ENCODE assay signal across 8 cellular contexts in genomic region chr1:143971924-143972700, GRCh38. TPM values are rescaled to one million over a fixed set of nuclear protein-coding genes. Genes with fewer than 3 reads are reported as not detected.
DNase-seq lines count a peak whose midpoint lies in the region; ATAC-seq, FAIRE-seq and TF ChIP-seq lines count a peak whose summit lies in the region.
"Not testable (repeated sequence)": the region's sequence is repeated elsewhere in the genome, so short reads cannot be mapped to it uniquely, and the experiment has no call there.

Gene FAM72C, minus strand, starts transcription at chr1:143971986. Its CDS starts 845 bp downstream, at chr1:143971141.

- H3K4me3 ChIP-seq in A549, K562: not testable (repeated sequence)

- TF ChIP-seq POLR2A in A549 (IDR thresholded peaks at IDR 0.05; ENCODE audit: low read length); K562 (conservative IDR thresholded peaks at IDR 0.05): not testable (repeated sequence)

- no CpG with 5 or more reads among the region's 48 CpGs for WGBS in A549 (ENCODE audit: missing lambda C conversion rate)
- no CpG with 5 or more reads among the region's 48 CpGs for WGBS in K562 (ENCODE audit: insufficient coverage, low coverage, missing lambda C conversion rate)

- not testable (repeated sequence) for H3K36me3 ChIP-seq in K562 (ENCODE audit: control insufficient read depth, insufficient read depth, low read length)

- not testable (repeated sequence) for DNase-seq in A549 (ENCODE audit: low read depth in 1 of 2, low spot score in 1 of 2); K562 (ENCODE audit: extremely low read depth in 1 of 4, low spot score in 3 of 4); naive B cell

- POLR2A ChIA-PET in A549 (lab: Yijun Ruan, JAX); K562 (lab: Yijun Ruan, JAX): not testable (repeated sequence)

- not testable (repeated sequence) for H4K20me1 ChIP-seq in K562 (replicated peaks; ENCODE audit: control insufficient read depth, insufficient read depth, low read length)

- not testable (repeated sequence) for H3K79me2 ChIP-seq in K562 (ENCODE audit: control insufficient read depth, insufficient read depth, low read length)

- H3K9me1 ChIP-seq in K562 (ENCODE audit: control insufficient read depth, insufficient read depth, low read length), result not testable (repeated sequence)

- not testable (repeated sequence) for TF ChIP-seq RAD21 in A549 (conservative IDR thresholded peaks at IDR 0.05 in 1 of 2, IDR thresholded peaks at IDR 0.05 in 1 of 2); K562 (CRISPR knock-in tag; conservative IDR thresholded peaks at IDR 0.05 in 1 of 2, IDR thresholded peaks at IDR 0.05 in 1 of 2)

- not testable (repeated sequence) for BruUV-seq in K562 (replicated peaks; lab: Mats Ljungman, UMichigan)

- not testable (repeated sequence) for FAIRE-seq in A549 (lab: Jason Lieb, UNC); K562 (lab: Jason Lieb, UNC)

- H3K27me3 ChIP-seq in K562 (ENCODE audit: control insufficient read depth in 2 of 2, insufficient read depth in 2 of 2, low read length in 2 of 2), result not testable (repeated sequence)

- not testable (repeated sequence) for H3K36me3 Mint-ChIP-seq in naive B cell

- H3K4me1 Mint-ChIP-seq in naive B cell, result not testable (repeated sequence)

- not testable (repeated sequence) for H2AFZ ChIP-seq in K562 (ENCODE audit: low read depth, low read length)

- CTCF ChIA-PET in A549 (lab: Yijun Ruan, JAX); K562 (lab: Yijun Ruan, JAX; ENCODE audit: low intra/inter-chr PET ratio): not testable (repeated sequence)

- in situ Hi-C loops in K562 (cut with MboI), result not testable (repeated sequence)

- TF ChIP-seq CTCF in A549 (IDR thresholded peaks at IDR 0.05); K562 (IDR thresholded peaks at IDR 0.05 in 2 of 3, conservative IDR thresholded peaks at IDR 0.05 in 1 of 3; ENCODE audit: insufficient read depth in 2 of 3, low read depth in 1 of 3, low read length in 3 of 3): not testable (repeated sequence)

- TF ChIP-seq EP300 in A549 (IDR thresholded peaks at IDR 0.05); K562 (IDR thresholded peaks at IDR 0.05; ENCODE audit: low read length): not testable (repeated sequence)

- H3K27ac ChIP-seq in A549; K562 (ENCODE audit: extremely low read depth, low read depth, low read length): not testable (repeated sequence)

- not testable (repeated sequence) for H3K27me3 Mint-ChIP-seq in naive B cell

- H3K9ac ChIP-seq in K562 (ENCODE audit: insufficient read depth in 1 of 2, low read depth in 2 of 2, low read length in 2 of 2), result not testable (repeated sequence)

- H3K4me2 ChIP-seq in A549; K562 (ENCODE audit: insufficient read depth, low read length): not testable (repeated sequence)

- H3K9me3 ChIP-seq in A549; K562 (replicated peaks; ENCODE audit: control insufficient read depth, insufficient read depth, low read depth, low read length): not testable (repeated sequence)

- not testable (repeated sequence) for H3K4me3 Mint-ChIP-seq in naive B cell

- H3K27ac Mint-ChIP-seq in naive B cell, result not testable (repeated sequence)

- H3K9me3 Mint-ChIP-seq in naive B cell, result not testable (repeated sequence)

- peak; percentile 72 to 88 for ATAC-seq in A549
- peak; percentile 82 for ATAC-seq in GM19023 (IDR thresholded peaks at IDR 0.05; ENCODE audit: unreplicated experiment)
- peak; percentile 84 for ATAC-seq in GM21528 (IDR thresholded peaks at IDR 0.05; ENCODE audit: low FRiP score, unreplicated experiment)
- peak; percentile 86 for ATAC-seq in HG02885 (IDR thresholded peaks at IDR 0.05; ENCODE audit: poor library complexity, unreplicated experiment)
- ATAC-seq in HG03378 (IDR thresholded peaks at IDR 0.05; ENCODE audit: unreplicated experiment), result peak; percentile 89
- peak; percentile 87 for ATAC-seq in K562
- ATAC-seq in naive B cell (ENCODE audit: low read depth in 2 of 2), result peak; percentile 76 to 80

- H3K4me1 ChIP-seq in A549; K562 (replicated peaks in 1 of 2; ENCODE audit: control insufficient read depth in 2 of 2, insufficient read depth in 2 of 2, low read length in 2 of 2): not testable (repeated sequence)

- intact Hi-C loops in T-helper 1 cell treated with Interleukin-12 subunit alpha and Interleukin-12 subunit beta and Interleukin-4 antibody, amounts not matched to agents 30 ng/mL and 1 ng/mL, for 36 hours (cut with micrococcal nuclease); K562 (cut with micrococcal nuclease): not testable (repeated sequence)

RNA-seq across cellular contexts. Expression of gene FAM72C, which starts in this region (rescaled TPM):
- polyA plus RNA-seq in A549 (2011; rRNA removed) (12.3 and 15.3 TPM in 2 replicates), A549 (2017; fragmentation: RNase III; extraction: RNeasy Plus Mini Kit Qiagen cat#74134 plus additional on column Dnase treatment) (9.6 to 11.5 TPM (median 10.9 TPM) in 3 replicates), K562 (2011; rRNA removed) (26.6 and 33.1 TPM in 2 replicates), K562 (2014; fragmentation: Illumina TruSeq; extraction: Trizol) (29.4 and 43.5 TPM in 2 replicates), K562 (2014; fragmentation: Nextera tagmentation; extraction: Ambion mirVana) (1 to 10 TPM; 4.5 to 6.6 TPM), K562 (2014; rRNA removed) (21.2 and 30.6 TPM in 2 replicates), naive B cell (ENCODE audit: low read depth in 6 of 6) (under 1 TPM in 1 of 6 donors, not detected in 5; 0.20 TPM)
- 5.0 and 5.1 TPM in 2 replicates for polyA plus RNA-seq in A549 (2012; cell fraction: cytosol; rRNA removed)
- polyA plus RNA-seq in A549 (2012; cell fraction: nucleus; rRNA removed), result 1.9 and 3.7 TPM in 2 replicates
- 3.9 and 5.4 TPM in 2 replicates for polyA minus RNA-seq in A549 (2011; rRNA and poly(A)+ RNA removed)
- 10.2 and 11.0 TPM in 2 replicates for total RNA-seq in T-helper 1 cell treated with Interleukin-12 subunit alpha and Interleukin-12 subunit beta and Interleukin-4 antibody, amounts not matched to agents 30 ng/mL and 1 ng/mL, for 36 hours
- 4.3 and 10.5 TPM in 2 replicates for total RNA-seq in K562 (2011; cell fraction: chromatin; rRNA removed; ENCODE audit: low replicate concordance)
- total RNA-seq in K562 (2011; cell fraction: nucleolus; rRNA removed), result 2.3 and 5.1 TPM in 2 replicates
- total RNA-seq in K562 (2011; cell fraction: nucleoplasm; rRNA removed), result 8.2 and 10.0 TPM in 2 replicates
- total RNA-seq in K562 (2014; rRNA removed) (12.7 and 15.7 TPM in 2 replicates), K562 (2014; rRNA removed; fragmentation: Illumina TruSeq; extraction: Trizol) (19.6 and 22.3 TPM in 2 replicates), K562 (2015; rRNA removed; fragmentation: Illumina TruSeq; extraction: Trizol) (17.0 and 17.1 TPM in 2 replicates), K562 (2021) (15.5 and 20.7 TPM in 2 replicates)
- 6.8 and 14.5 TPM in 2 replicates for polyA plus RNA-seq in K562 (2011; cell fraction: cytosol; rRNA removed)
- 10.9 and 16.2 TPM in 2 replicates for polyA plus RNA-seq in K562 (2011; cell fraction: nucleus; rRNA removed)
- polyA plus RNA-seq in K562 (2012), result 17.2 and 17.4 TPM in 2 replicates
- 14.0 and 19.5 TPM in 2 replicates for polyA minus RNA-seq in K562 (2011; rRNA and poly(A)+ RNA removed)
- 5.1 and 11.2 TPM in 2 replicates for polyA minus RNA-seq in K562 (2011; cell fraction: cytosol; rRNA and poly(A)+ RNA removed)
- 1.9 and 3.8 TPM in 2 replicates for polyA minus RNA-seq in K562 (2011; cell fraction: nucleus; rRNA and poly(A)+ RNA removed)

Comparison
In these comparisons a context has a peak if more than half of its experiments do, and no peak if none do; other contexts are left out.
1. Peak in ATAC-seq in naive B cell; RNA of the gene not detected or under 1 TPM.